In the genomic region with DNA sequence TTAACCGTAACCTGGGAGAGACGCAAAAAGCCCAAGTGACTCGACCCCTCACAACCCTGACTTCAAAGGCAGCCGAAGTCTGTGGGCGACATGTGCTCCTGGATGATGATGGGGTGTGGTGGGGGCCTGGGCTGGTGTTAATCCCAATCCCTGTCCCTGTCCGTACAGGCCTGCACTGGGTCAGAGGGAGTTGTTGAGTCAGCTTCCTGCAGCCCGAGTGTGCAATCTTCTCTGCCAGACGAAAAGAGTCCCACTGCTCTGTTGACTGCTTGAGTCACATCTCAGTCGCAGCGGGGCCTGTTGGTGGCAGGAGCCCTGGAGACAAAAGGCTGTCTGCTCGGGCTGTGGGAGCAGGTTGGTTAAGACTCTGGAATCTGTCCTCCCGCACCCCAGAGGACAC, we compare ENCODE assay signal across 16 cellular contexts. TPM values are rescaled to one million over a fixed set of nuclear protein-coding genes. Genes with fewer than 3 reads are reported as not detected.
DNase-seq lines count a peak whose midpoint lies in the region; ATAC-seq and TF ChIP-seq lines count a peak whose summit lies in the region.
"Had no signal": no experiment of that assay in that cellular context is flagged by ENCODE, and none has a peak within 500 bp of the region (broad histone marks: within the 10 kb centered on the region; RNA-seq: fewer than 3 reads in every experiment).

No MANE protein-coding gene starts in this region.

- peaks cover 7% of the 10 kb centered on the region for H3K9me3 ChIP-seq in WERI-Rb-1 (ENCODE audit: severe bottlenecking)

- TF ChIP-seq CTCF in fibroblast of villous mesenchyme (IDR thresholded peaks at IDR 0.05; ENCODE audit: insufficient read depth, low read depth, low read length) (no peak), WERI-Rb-1 (IDR thresholded peaks at IDR 0.05; ENCODE audit: low read depth, low read length) (no peak)

- peaks cover 17% of the 10 kb centered on the region for H3K36me3 ChIP-seq in WERI-Rb-1

- peak; percentile 53 for DNase-seq in AG08395 (ENCODE audit: low spot score)
- DNase-seq in HK-2 (ENCODE audit: unreplicated experiment): peak; percentile 57
- DNase-seq in amniotic stem cell (lab: John Stamatoyannopoulos, UW): peak; percentile 1
- peak; percentile 59 for DNase-seq in fibroblast of villous mesenchyme (ENCODE audit: low read depth)
- no peak for DNase-seq in foreskin melanocyte
- DNase-seq in WERI-Rb-1: no peak
- DNase-seq: activated gamma-delta T cell treated with Interleukin-2 at 50 U/mL for 16 hours, Calu3, caudate nucleus, naive B cell, NCI-H1048, NCI-H226 had no signal

- ATAC-seq in HG03045 (IDR thresholded peaks at IDR 0.05; ENCODE audit: unreplicated experiment) (no peak), GM19463 (IDR thresholded peaks at IDR 0.05; ENCODE audit: unreplicated experiment) (no peak)
- ATAC-seq: WTC11 had no signal

- H3K4me3 ChIP-seq in fibroblast of villous mesenchyme (ENCODE audit: low read depth, low read length) (no peak overlapping the region), WERI-Rb-1 (ENCODE audit: low read depth, low read length) (no peak overlapping the region)
- H3K4me3 ChIP-seq: hepatocyte had no signal

- H3K27me3 ChIP-seq in WERI-Rb-1 (ENCODE audit: insufficient read depth, low read depth, severe bottlenecking): peaks cover 7% of the 10 kb centered on the region
- H3K27me3 ChIP-seq: hepatocyte had no signal

- no peak overlapping the region for H3K27ac ChIP-seq in WERI-Rb-1
- H3K27ac ChIP-seq: hepatocyte had no signal

RNA-seq across cellular contexts. Expression of a gene that starts 10.3 kb away (rescaled TPM):
- 23.5 and 24.6 TPM in 2 replicates for total RNA-seq in fibroblast of villous mesenchyme

RNA-seq across cellular contexts. Expression of a gene that starts 15.3 kb away (rescaled TPM):
- total RNA-seq in fibroblast of villous mesenchyme: 27.7 and 31.5 TPM in 2 replicates

RNA-seq across cellular contexts. Expression of a gene that starts 19.3 kb away (rescaled TPM):
- total RNA-seq in fibroblast of villous mesenchyme: 31.9 and 32.0 TPM in 2 replicates

RNA-seq across cellular contexts. Expression of a gene that starts 26.6 kb away (rescaled TPM):
- 12.6 and 15.5 TPM in 2 replicates for total RNA-seq in fibroblast of villous mesenchyme

RNA-seq across cellular contexts. Expression of a gene that starts 40.9 kb away (rescaled TPM):
- total RNA-seq in fibroblast of villous mesenchyme: 95.7 and 128 TPM in 2 replicates

Comparison
In these comparisons a context has a peak if more than half of its experiments do, and no peak if none do; other contexts are left out.
1. DNase-seq: peak in AG08395 (single experiment), HK-2 (single experiment), amniotic stem cell (single experiment) and fibroblast of villous mesenchyme (single experiment); none in foreskin melanocyte (single experiment) and WERI-Rb-1 (single experiment).